In genomic region chr4:112109455-112110425, GRCh38 we compare ENCODE assay signal across 8 cellular contexts. TPM values are rescaled to one million over a fixed set of nuclear protein-coding genes. Genes with fewer than 3 reads are reported as not detected.
DNase-seq lines count a peak whose midpoint lies in the region; ATAC-seq, FAIRE-seq and TF ChIP-seq lines count a peak whose summit lies in the region.
"Had no signal": no experiment of that assay in that cellular context is flagged by ENCODE, and none has a peak within 500 bp of the region (broad histone marks: within the 10 kb centered on the region; RNA-seq: fewer than 3 reads in every experiment).

No MANE protein-coding gene starts in this region.

- CTCF ChIA-PET in activated naive CD4-positive, alpha-beta T cell treated with anti-CD3 and anti-CD28 coated beads for 36 hours (lab: Charles Lee): interaction anchor here (0.6 to 1.6 kb wide), 2 partner anchors 10 to 420 kb away, joined by 5 to 9 read pairs; no protein-coding TSS in a partner anchor

- no peaks in the 10 kb centered on the region for H3K9me3 ChIP-seq in astrocyte (ENCODE audit: insufficient read depth, low read depth, low read length)

- peak overlapping the region; percentile 7 for H2AFZ ChIP-seq in astrocyte (ENCODE audit: low read depth, low read length)

- H3K9me3 Mint-ChIP-seq in astrocyte (ENCODE audit: unreplicated experiment): no peaks in the 10 kb centered on the region
- H3K9me3 Mint-ChIP-seq in activated naive CD4-positive, alpha-beta T cell treated with anti-CD3 and anti-CD28 coated beads for 36 hours: no peaks in the 10 kb centered on the region

- FAIRE-seq in astrocyte (lab: Jason Lieb, UNC): no peak

- TF ChIP-seq CTCF in astrocyte (IDR thresholded peaks at IDR 0.05; ENCODE audit: insufficient read depth, low read depth, low read length): no peak

- H3K9ac ChIP-seq in astrocyte (ENCODE audit: low read length): no peak overlapping the region

- intact Hi-C loops in activated naive CD4-positive, alpha-beta T cell treated with anti-CD3 and anti-CD28 coated beads for 36 hours (cut with micrococcal nuclease): no loop called here

- no peak overlapping the region for H3K4me3 Mint-ChIP-seq in astrocyte (ENCODE audit: unreplicated experiment)
- H3K4me3 Mint-ChIP-seq in activated naive CD4-positive, alpha-beta T cell treated with anti-CD3 and anti-CD28 coated beads for 36 hours: no peak overlapping the region

- H4K20me1 ChIP-seq in astrocyte (ENCODE audit: insufficient read depth, low read length): no peaks in the 10 kb centered on the region

- H3K36me3 Mint-ChIP-seq in astrocyte (ENCODE audit: low read depth, unreplicated experiment): no peaks in the 10 kb centered on the region
- no peaks in the 10 kb centered on the region for H3K36me3 Mint-ChIP-seq in activated naive CD4-positive, alpha-beta T cell treated with anti-CD3 and anti-CD28 coated beads for 36 hours (ENCODE audit: low read depth)

- no peak overlapping the region for H3K4me3 ChIP-seq in astrocyte (ENCODE audit: insufficient read depth, low read depth, low read length)
- H3K4me3 ChIP-seq: cardiac muscle cell had no signal

- H3K4me1 ChIP-seq in astrocyte (ENCODE audit: insufficient read depth, low read length): no peaks in the 10 kb centered on the region

- ATAC-seq in GM19372 (IDR thresholded peaks at IDR 0.05; ENCODE audit: low read depth, unreplicated experiment) (peak; percentile 62), HG03378 (IDR thresholded peaks at IDR 0.05; ENCODE audit: unreplicated experiment) (peak; percentile 79)

- H3K36me3 ChIP-seq in astrocyte (ENCODE audit: insufficient read depth, low read length): no peaks in the 10 kb centered on the region
- H3K36me3 ChIP-seq: cardiac muscle cell had no signal

- no peak overlapping the region for H3K27ac ChIP-seq in astrocyte (ENCODE audit: low read depth, low read length)
- H3K27ac ChIP-seq: cardiac muscle cell had no signal

- peaks cover 5% of the 10 kb centered on the region for H3K4me1 Mint-ChIP-seq in astrocyte (ENCODE audit: low read depth, unreplicated experiment)
- H3K4me1 Mint-ChIP-seq in activated naive CD4-positive, alpha-beta T cell treated with anti-CD3 and anti-CD28 coated beads for 36 hours (ENCODE audit: low read depth): peaks cover 7% of the 10 kb centered on the region

- H3K27ac Mint-ChIP-seq in astrocyte (ENCODE audit: unreplicated experiment): no peak overlapping the region
- no peak overlapping the region for H3K27ac Mint-ChIP-seq in activated naive CD4-positive, alpha-beta T cell treated with anti-CD3 and anti-CD28 coated beads for 36 hours

- peaks cover 2% of the 10 kb centered on the region for H3K27me3 Mint-ChIP-seq in astrocyte (ENCODE audit: low read depth, unreplicated experiment)
- H3K27me3 Mint-ChIP-seq in activated naive CD4-positive, alpha-beta T cell treated with anti-CD3 and anti-CD28 coated beads for 36 hours (ENCODE audit: low read depth): peaks cover 2% of the 10 kb centered on the region

- H3K79me2 ChIP-seq in astrocyte (ENCODE audit: insufficient read depth, low read length): no peaks in the 10 kb centered on the region

- H3K27me3 ChIP-seq in astrocyte (ENCODE audit: insufficient read depth, low read length): no peaks in the 10 kb centered on the region
- H3K27me3 ChIP-seq: cardiac muscle cell had no signal

- DNase-seq in astrocyte (ENCODE audit: low read depth): peak; percentile 51
- DNase-seq in pulmonary artery endothelial cell (ENCODE audit: low read depth, low spot score): peak; percentile 43
- DNase-seq in DMS79 treated with DMSO at 0.1 percent for 48 hours (lab: John Stamatoyannopoulos, UW): no peak
- no peak for DNase-seq in amygdala (lab: John Stamatoyannopoulos, UW)
- no peak for DNase-seq in activated naive CD4-positive, alpha-beta T cell treated with anti-CD3 and anti-CD28 coated beads for 36 hours

- no peak overlapping the region for H3K4me2 ChIP-seq in astrocyte (ENCODE audit: low read length)

RNA-seq across cellular contexts. Expression of gene FAM241A, which starts 35.5 kb away (rescaled TPM):
- total RNA-seq in astrocyte (1.5 and 1.7 TPM in 2 replicates), pulmonary artery endothelial cell (11.3 and 12.2 TPM in 2 replicates)
- total RNA-seq in activated naive CD4-positive, alpha-beta T cell treated with anti-CD3 and anti-CD28 coated beads for 36 hours: 1 to 10 TPM; 2.2 to 2.5 TPM

Comparison
In these comparisons a context has a peak if more than half of its experiments do, and no peak if none do; other contexts are left out.
1. DNase-seq: peak in astrocyte (single experiment) and pulmonary artery endothelial cell (single experiment); none in DMS79 treated with DMSO at 0.1 percent for 48 hours (single experiment), amygdala (0 of 56) and activated naive CD4-positive, alpha-beta T cell treated with anti-CD3 and anti-CD28 coated beads for 36 hours (single experiment).